ENCODE assay signal across 9 cellular contexts in the genomic region with DNA sequence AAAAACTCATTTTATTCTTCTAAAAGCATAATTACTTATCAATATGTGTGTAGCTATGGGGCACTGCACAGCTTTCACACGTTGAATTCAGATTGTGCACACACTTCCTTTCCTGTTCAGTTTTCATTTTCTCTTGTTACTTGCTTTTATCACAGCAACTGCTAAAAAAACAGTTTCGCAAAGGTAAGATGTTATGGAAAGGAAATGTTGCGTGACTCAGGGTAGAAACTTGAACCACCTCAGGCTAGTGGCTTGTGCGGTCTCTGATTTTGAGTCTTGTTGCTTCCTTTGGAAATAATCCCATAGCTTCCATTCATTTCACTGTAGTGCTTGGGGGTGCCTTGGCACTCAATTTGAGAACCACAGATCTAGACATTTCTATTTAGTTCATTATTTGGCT.
DNase-seq lines count a peak whose midpoint lies in the region; ATAC-seq and TF ChIP-seq lines count a peak whose summit lies in the region.
"Had no signal": no experiment of that assay in that cellular context is flagged by ENCODE, and none has a peak within 500 bp of the region (broad histone marks: within the 10 kb centered on the region; RNA-seq: fewer than 3 reads in every experiment).

No MANE protein-coding gene starts in this region.

- no peak overlapping the region for H3K4me2 ChIP-seq in SK-N-SH

- no peak overlapping the region for H3K4me3 ChIP-seq in SK-N-SH (ENCODE audit: low read depth in 2 of 2, low read length in 1 of 2)
- H3K4me3 ChIP-seq in WERI-Rb-1 (ENCODE audit: low read depth, low read length) = no peak overlapping the region

- no peaks in the 10 kb centered on the region for H3K9me2 ChIP-seq in SK-N-SH

- H2AFZ ChIP-seq in SK-N-SH (ENCODE audit: low read depth) = no peak overlapping the region

- H4K20me1 ChIP-seq in SK-N-SH (ENCODE audit: insufficient read depth) = no peaks in the 10 kb centered on the region

- ATAC-seq in SK-N-SH treated with all-trans-retinoic acid at 6 μM for 48 hours (0 out of 3 replicates have a peak, but pooled peaks have one; percentile 16), HG02852 (IDR thresholded peaks at IDR 0.05; ENCODE audit: unreplicated experiment) (peak; percentile 73), GM21528 (IDR thresholded peaks at IDR 0.05; ENCODE audit: low FRiP score, unreplicated experiment) (no peak)

- no peak for TF ChIP-seq EP300 in SK-N-SH (IDR thresholded peaks at IDR 0.05; ENCODE audit: borderline replicate concordance in 1 of 2, low read depth in 1 of 2, low read length in 1 of 2)

- H3K9ac ChIP-seq in SK-N-SH = no peak overlapping the region

- TF ChIP-seq CTCF in SK-N-SH (IDR thresholded peaks at IDR 0.05) = no peak
- no peak for TF ChIP-seq CTCF in WERI-Rb-1 (IDR thresholded peaks at IDR 0.05; ENCODE audit: low read depth, low read length)

- TF ChIP-seq RAD21 in SK-N-SH (IDR thresholded peaks at IDR 0.05; ENCODE audit: low read length) = no peak

- H3K27me3 ChIP-seq in SK-N-SH (ENCODE audit: insufficient read depth) (no peaks in the 10 kb centered on the region), WERI-Rb-1 (ENCODE audit: insufficient read depth, low read depth, severe bottlenecking) (no peaks in the 10 kb centered on the region)

- CTCF ChIA-PET in SK-N-SH (lab: Yijun Ruan, JAX) = interaction anchor here (0.9 kb wide), 1 partner anchor 12 kb away, joined by 3 read pairs; no protein-coding TSS in a partner anchor

- 77% methylated on average over 4 of the region's 4 CpGs for WGBS in SK-N-SH (ENCODE audit: low lambda C conversion rate)

- H3K9me3 ChIP-seq in SK-N-SH = no peaks in the 10 kb centered on the region
- H3K9me3 ChIP-seq in WERI-Rb-1 (ENCODE audit: severe bottlenecking) = no peaks in the 10 kb centered on the region

- H3K4me1 ChIP-seq in SK-N-SH (ENCODE audit: control insufficient read depth in 1 of 2, insufficient read depth in 2 of 2, low read depth in 1 of 2, low read length in 1 of 2) = peaks cover 6 to 13% of the 10 kb centered on the region in 2 experiments; a peak in 3 of 4 replicates

- H3K79me2 ChIP-seq in SK-N-SH (ENCODE audit: insufficient read depth) = peaks cover 5% of the 10 kb centered on the region; the same call in 1 of the 2 replicates

- H3K27ac ChIP-seq in SK-N-SH (ENCODE audit: low read depth in 2 of 2, low read length in 1 of 2) = no peak overlapping the region
- H3K27ac ChIP-seq in WERI-Rb-1 = no peak overlapping the region
- H3K27ac ChIP-seq: 22Rv1 had no signal

- no peak for DNase-seq in SK-N-SH
- peak; percentile 57 to 83 for DNase-seq in SW 1271 (lab: John Stamatoyannopoulos, UW)
- DNase-seq in non-pigmented ciliary epithelial cell (ENCODE audit: low read depth) = peak; percentile 86
- DNase-seq in WERI-Rb-1 = no peak
- DNase-seq in NCI-H187 (lab: John Stamatoyannopoulos, UW) = no peak

- peaks cover 13% of the 10 kb centered on the region for H3F3A ChIP-seq in SK-N-SH (replicated peaks; ENCODE audit: insufficient read depth)

- H3K36me3 ChIP-seq in SK-N-SH (replicated peaks in 1 of 2; ENCODE audit: control insufficient read depth in 1 of 2, insufficient read depth in 2 of 2, low read length in 1 of 2) (no peaks in the 10 kb centered on the region), WERI-Rb-1 (no peaks in the 10 kb centered on the region)

- POLR2A ChIA-PET in SK-N-SH (lab: Yijun Ruan, JAX) = no interaction called here

TF ChIP-seq in SK-N-SH treated with all-trans-retinoic acid at 6 μM for 48 hours, 23 proteins besides CTCF, POLR2A, EP300 and RAD21 (continues in another document):
- TF ChIP-seq ZFP3 (CRISPR knock-in tag; IDR thresholded peaks at IDR 0.05) = no peak
- no peak for TF ChIP-seq PPARA (CRISPR knock-in tag; IDR thresholded peaks at IDR 0.05; ENCODE audit: borderline replicate concordance)
- TF ChIP-seq BACH2 (CRISPR knock-in tag; IDR thresholded peaks at IDR 0.05; ENCODE audit: borderline replicate concordance) = no peak
- no peak for TF ChIP-seq TOX (CRISPR knock-in tag; IDR thresholded peaks at IDR 0.05; ENCODE audit: borderline replicate concordance)
- no peak for TF ChIP-seq ISL1 (CRISPR knock-in tag; IDR thresholded peaks at IDR 0.05)
- TF ChIP-seq ZC3H10 (CRISPR knock-in tag; IDR thresholded peaks at IDR 0.05) = no peak
- TF ChIP-seq ESRRG (CRISPR knock-in tag; IDR thresholded peaks at IDR 0.05) = no peak
- TF ChIP-seq, protein P1, sequence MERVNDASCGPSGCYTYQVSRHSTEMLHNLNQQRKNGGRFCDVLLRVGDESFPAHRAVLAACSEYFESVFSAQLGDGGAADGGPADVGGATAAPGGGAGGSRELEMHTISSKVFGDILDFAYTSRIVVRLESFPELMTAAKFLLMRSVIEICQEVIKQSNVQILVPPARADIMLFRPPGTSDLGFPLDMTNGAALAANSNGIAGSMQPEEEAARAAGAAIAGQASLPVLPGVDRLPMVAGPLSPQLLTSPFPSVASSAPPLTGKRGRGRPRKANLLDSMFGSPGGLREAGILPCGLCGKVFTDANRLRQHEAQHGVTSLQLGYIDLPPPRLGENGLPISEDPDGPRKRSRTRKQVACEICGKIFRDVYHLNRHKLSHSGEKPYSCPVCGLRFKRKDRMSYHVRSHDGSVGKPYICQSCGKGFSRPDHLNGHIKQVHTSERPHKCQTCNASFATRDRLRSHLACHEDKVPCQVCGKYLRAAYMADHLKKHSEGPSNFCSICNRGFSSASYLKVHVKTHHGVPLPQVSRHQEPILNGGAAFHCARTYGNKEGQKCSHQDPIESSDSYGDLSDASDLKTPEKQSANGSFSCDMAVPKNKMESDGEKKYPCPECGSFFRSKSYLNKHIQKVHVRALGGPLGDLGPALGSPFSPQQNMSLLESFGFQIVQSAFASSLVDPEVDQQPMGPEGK (CRISPR knock-in tag; IDR thresholded peaks at IDR 0.05; ENCODE audit: borderline replicate concordance) = no peak
- no peak for TF ChIP-seq RARB (CRISPR knock-in tag; IDR thresholded peaks at IDR 0.05)
- TF ChIP-seq TCF4 (CRISPR knock-in tag; IDR thresholded peaks at IDR 0.05; ENCODE audit: borderline replicate concordance) = no peak
- no peak for TF ChIP-seq ARNTL (CRISPR knock-in tag; IDR thresholded peaks at IDR 0.05; ENCODE audit: borderline replicate concordance, low read depth)
- TF ChIP-seq ZNF70 (CRISPR knock-in tag; IDR thresholded peaks at IDR 0.05) = no peak
- TF ChIP-seq CSDC2 (CRISPR knock-in tag; IDR thresholded peaks at IDR 0.05) = no peak

TF ChIP-seq in SK-N-SH, 30 proteins besides CTCF, POLR2A, EP300 and RAD21:
- TF ChIP-seq, protein P2, sequence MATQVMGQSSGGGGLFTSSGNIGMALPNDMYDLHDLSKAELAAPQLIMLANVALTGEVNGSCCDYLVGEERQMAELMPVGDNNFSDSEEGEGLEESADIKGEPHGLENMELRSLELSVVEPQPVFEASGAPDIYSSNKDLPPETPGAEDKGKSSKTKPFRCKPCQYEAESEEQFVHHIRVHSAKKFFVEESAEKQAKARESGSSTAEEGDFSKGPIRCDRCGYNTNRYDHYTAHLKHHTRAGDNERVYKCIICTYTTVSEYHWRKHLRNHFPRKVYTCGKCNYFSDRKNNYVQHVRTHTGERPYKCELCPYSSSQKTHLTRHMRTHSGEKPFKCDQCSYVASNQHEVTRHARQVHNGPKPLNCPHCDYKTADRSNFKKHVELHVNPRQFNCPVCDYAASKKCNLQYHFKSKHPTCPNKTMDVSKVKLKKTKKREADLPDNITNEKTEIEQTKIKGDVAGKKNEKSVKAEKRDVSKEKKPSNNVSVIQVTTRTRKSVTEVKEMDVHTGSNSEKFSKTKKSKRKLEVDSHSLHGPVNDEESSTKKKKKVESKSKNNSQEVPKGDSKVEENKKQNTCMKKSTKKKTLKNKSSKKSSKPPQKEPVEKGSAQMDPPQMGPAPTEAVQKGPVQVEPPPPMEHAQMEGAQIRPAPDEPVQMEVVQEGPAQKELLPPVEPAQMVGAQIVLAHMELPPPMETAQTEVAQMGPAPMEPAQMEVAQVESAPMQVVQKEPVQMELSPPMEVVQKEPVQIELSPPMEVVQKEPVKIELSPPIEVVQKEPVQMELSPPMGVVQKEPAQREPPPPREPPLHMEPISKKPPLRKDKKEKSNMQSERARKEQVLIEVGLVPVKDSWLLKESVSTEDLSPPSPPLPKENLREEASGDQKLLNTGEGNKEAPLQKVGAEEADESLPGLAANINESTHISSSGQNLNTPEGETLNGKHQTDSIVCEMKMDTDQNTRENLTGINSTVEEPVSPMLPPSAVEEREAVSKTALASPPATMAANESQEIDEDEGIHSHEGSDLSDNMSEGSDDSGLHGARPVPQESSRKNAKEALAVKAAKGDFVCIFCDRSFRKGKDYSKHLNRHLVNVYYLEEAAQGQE (IDR thresholded peaks at IDR 0.05; ENCODE audit: low read depth, low read length) = no peak
- no peak for TF ChIP-seq GATA2 (CRISPR knock-in tag; IDR thresholded peaks at IDR 0.05)
- no peak for TF ChIP-seq TAF1 (IDR thresholded peaks at IDR 0.05; ENCODE audit: borderline replicate concordance, low read depth, low read length)
- no peak for TF ChIP-seq GABPA (IDR thresholded peaks at IDR 0.05; ENCODE audit: low read depth)
- TF ChIP-seq NRF1 (IDR thresholded peaks at IDR 0.05; ENCODE audit: low read depth, low read length) = no peak

Comparison
In these comparisons a context has a peak if more than half of its experiments do, and no peak if none do; other contexts are left out.
1. DNase-seq: peak in SW 1271 (2 of 2) and non-pigmented ciliary epithelial cell (single experiment); none in SK-N-SH (single experiment), WERI-Rb-1 (single experiment) and NCI-H187 (0 of 2).